In the genomic region with DNA sequence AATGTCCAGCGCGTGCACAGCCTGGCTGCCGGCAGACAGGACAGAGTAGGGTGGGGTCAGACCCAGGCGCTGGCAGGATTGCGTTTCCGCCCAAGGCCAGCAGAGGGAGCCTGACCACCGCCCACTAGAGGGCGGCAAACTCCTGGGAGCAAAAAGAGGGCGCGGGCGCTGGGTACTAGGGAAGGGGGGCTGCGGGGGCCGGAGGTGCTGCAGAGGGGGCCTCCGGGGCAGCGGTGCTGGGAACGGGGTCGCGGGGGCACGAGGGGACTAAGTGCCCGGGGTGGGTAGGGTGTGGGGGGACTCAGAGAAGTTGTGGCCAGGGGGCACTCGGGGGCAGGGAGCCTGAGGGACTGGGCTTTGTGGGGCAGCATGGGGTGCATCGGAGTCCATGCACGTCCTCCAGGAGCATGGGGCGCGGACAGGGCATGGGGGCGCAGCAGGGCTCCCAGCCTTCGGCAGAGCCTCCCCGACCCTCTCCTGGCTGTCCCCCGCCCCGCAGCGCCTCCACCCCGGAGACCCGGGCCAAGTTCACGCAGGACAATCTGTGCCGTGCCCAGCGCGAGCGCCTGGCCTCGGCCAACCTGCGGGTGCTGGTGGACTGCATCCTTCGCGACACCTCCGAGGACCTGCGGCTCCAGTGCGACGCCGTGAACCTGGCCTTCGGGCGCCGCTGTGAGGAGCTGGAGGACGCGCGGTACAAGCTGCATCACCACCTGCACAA, we compare ENCODE assay signal across 8 cellular contexts. TPM values are rescaled to one million over a fixed set of nuclear protein-coding genes. Genes with fewer than 3 reads are reported as not detected.
A peak's percentile ranks its signal among the peaks of the same experiment; 100 is the strongest.
DNase-seq lines count a peak whose midpoint lies in the region; ATAC-seq and TF ChIP-seq lines count a peak whose summit lies in the region.

No MANE protein-coding gene starts in this region.

- no peaks in the 10 kb centered on the region for H3K4me1 Mint-ChIP-seq in activated naive CD4-positive, alpha-beta T cell treated with anti-CD3 and anti-CD28 coated beads for 36 hours (ENCODE audit: low read depth)

- in situ Hi-C loops in SK-MEL-5 (cut with HindIII; ENCODE audit: low pct_unique_long_range_greater_than_20kb, low sequenced_read_pairs), result no loop called here

- peak; percentile 72 for ATAC-seq in GM19468 (IDR thresholded peaks at IDR 0.05; ENCODE audit: extremely low read depth, unreplicated experiment)

- peak; percentile 98 for TF ChIP-seq CTCF in DOHH2 (IDR thresholded peaks at IDR 0.05; ENCODE audit: low read depth, low read length, poor library complexity, severe bottlenecking)

- WGBS in iPS DF 6.9 (ENCODE audit: insufficient coverage, insufficient read length), result no CpG with 5 or more reads among the region's 53 CpGs

- H3K4me3 ChIP-seq in DOHH2 (ENCODE audit: low read length), result no peak overlapping the region
- H3K4me3 ChIP-seq in iPS DF 6.9 (ENCODE audit: low read length), result peak overlapping the region; percentile 10; the same call in 1 of the 2 replicates

- H3K27ac Mint-ChIP-seq in activated naive CD4-positive, alpha-beta T cell treated with anti-CD3 and anti-CD28 coated beads for 36 hours, result no peak overlapping the region

- no peaks in the 10 kb centered on the region for H3K79me2 ChIP-seq in DOHH2 (ENCODE audit: control insufficient read depth, low read length)

- DNase-seq in HK-2 (ENCODE audit: unreplicated experiment), result peak; percentile 81
- DNase-seq in SK-MEL-5 (ENCODE audit: low read depth, low spot score), result peak; percentile 59
- peak; percentile 75 for DNase-seq in activated naive CD4-positive, alpha-beta T cell treated with anti-CD3 and anti-CD28 coated beads for 36 hours
- no peak for DNase-seq in iPS DF 6.9 (ENCODE audit: low read depth, low spot score)
- DNase-seq in stimulated activated CD4-positive, alpha-beta T cell treated with anti-CD3 and anti-CD28 coated beads, Interleukin-4, amount 100 ng/mL, for 1 hour, result peak; percentile 62
- DNase-seq in OCI-M2 (lab: John Stamatoyannopoulos, UW; ENCODE audit: unreplicated experiment), result no peak

- H3K9me2 ChIP-seq in DOHH2 (replicated peaks; ENCODE audit: control insufficient read depth, low read length), result no peaks in the 10 kb centered on the region

- no peak overlapping the region for H3K27ac ChIP-seq in DOHH2 (ENCODE audit: low read depth, low read length)
- H3K27ac ChIP-seq in iPS DF 6.9 (ENCODE audit: low read length), result no peak overlapping the region

- H3K36me3 Mint-ChIP-seq in activated naive CD4-positive, alpha-beta T cell treated with anti-CD3 and anti-CD28 coated beads for 36 hours (ENCODE audit: low read depth), result no peaks in the 10 kb centered on the region

- no peaks in the 10 kb centered on the region for H3K27me3 ChIP-seq in DOHH2 (ENCODE audit: control insufficient read depth, low read length)
- H3K27me3 ChIP-seq in iPS DF 6.9 (ENCODE audit: control insufficient read depth, insufficient read depth, low read length), result no peaks in the 10 kb centered on the region; the same call in 1 of the 2 replicates

- H3F3A ChIP-seq in DOHH2 (ENCODE audit: control insufficient read depth, insufficient read depth), result no peaks in the 10 kb centered on the region

- no peak overlapping the region for H3K4me3 Mint-ChIP-seq in activated naive CD4-positive, alpha-beta T cell treated with anti-CD3 and anti-CD28 coated beads for 36 hours

- H3K9me3 ChIP-seq in DOHH2 (ENCODE audit: control insufficient read depth, insufficient read depth, low read length), result no peaks in the 10 kb centered on the region
- H3K9me3 ChIP-seq in iPS DF 6.9 (ENCODE audit: control insufficient read depth, insufficient read depth, low read length), result peaks cover 1% of the 10 kb centered on the region

- no peaks in the 10 kb centered on the region for H3K9me3 Mint-ChIP-seq in activated naive CD4-positive, alpha-beta T cell treated with anti-CD3 and anti-CD28 coated beads for 36 hours

- H3K4me1 ChIP-seq in DOHH2 (ENCODE audit: control insufficient read depth, low read length) (no peaks in the 10 kb centered on the region), iPS DF 6.9 (ENCODE audit: control insufficient read depth, insufficient read depth, low read length) (no peaks in the 10 kb centered on the region)

- intact Hi-C loops in activated naive CD4-positive, alpha-beta T cell treated with anti-CD3 and anti-CD28 coated beads for 36 hours (cut with micrococcal nuclease), result loop anchor here (1.0 to 5.0 kb wide), 4 partner anchors 82 to 333 kb away; a partner anchor contains a TSS

- H3K36me3 ChIP-seq in DOHH2 (ENCODE audit: control insufficient read depth, low read length) (no peaks in the 10 kb centered on the region), iPS DF 6.9 (ENCODE audit: control insufficient read depth, insufficient read depth, low read length) (no peaks in the 10 kb centered on the region)

- no peak overlapping the region for H3K4me2 ChIP-seq in DOHH2 (ENCODE audit: low read length)

- peaks cover 15% of the 10 kb centered on the region for H3K27me3 Mint-ChIP-seq in activated naive CD4-positive, alpha-beta T cell treated with anti-CD3 and anti-CD28 coated beads for 36 hours (ENCODE audit: low read depth)

- H4K20me1 ChIP-seq in DOHH2 (ENCODE audit: control insufficient read depth, insufficient read depth, low read depth, low read length), result no peaks in the 10 kb centered on the region

- CTCF ChIA-PET in activated naive CD4-positive, alpha-beta T cell treated with anti-CD3 and anti-CD28 coated beads for 36 hours (lab: Charles Lee), result interaction anchor here (0.7 to 3.4 kb wide), 5 partner anchors 10 to 357 kb away, joined by 3 to 20 read pairs (median 3); no protein-coding TSS in a partner anchor

RNA-seq across cellular contexts. Expression of a gene that starts 3.2 kb away (rescaled TPM):
- not detected in 2 replicates for total RNA-seq in SK-MEL-5 (2014; rRNA removed; shearing (Covaris generic))
- not detected in 2 replicates for polyA plus RNA-seq in SK-MEL-5 (2015; cell fraction: cytosol; rRNA removed)
- polyA plus RNA-seq in SK-MEL-5 (2015; cell fraction: nucleus; rRNA removed), result not detected in 2 replicates
- total RNA-seq in activated naive CD4-positive, alpha-beta T cell treated with anti-CD3 and anti-CD28 coated beads for 36 hours, result not detected

Comparison
In these comparisons a context has a peak if more than half of its experiments do, and no peak if none do; other contexts are left out.
1. DNase-seq: peak in HK-2 (single experiment), SK-MEL-5 (single experiment), activated naive CD4-positive, alpha-beta T cell treated with anti-CD3 and anti-CD28 coated beads for 36 hours (single experiment) and stimulated activated CD4-positive, alpha-beta T cell treated with anti-CD3 and anti-CD28 coated beads, Interleukin-4, amount 100 ng/mL, for 1 hour (single experiment); none in iPS DF 6.9 (single experiment) and OCI-M2 (single experiment).